ENCODE assay signal across 28 cellular contexts in the genomic region with DNA sequence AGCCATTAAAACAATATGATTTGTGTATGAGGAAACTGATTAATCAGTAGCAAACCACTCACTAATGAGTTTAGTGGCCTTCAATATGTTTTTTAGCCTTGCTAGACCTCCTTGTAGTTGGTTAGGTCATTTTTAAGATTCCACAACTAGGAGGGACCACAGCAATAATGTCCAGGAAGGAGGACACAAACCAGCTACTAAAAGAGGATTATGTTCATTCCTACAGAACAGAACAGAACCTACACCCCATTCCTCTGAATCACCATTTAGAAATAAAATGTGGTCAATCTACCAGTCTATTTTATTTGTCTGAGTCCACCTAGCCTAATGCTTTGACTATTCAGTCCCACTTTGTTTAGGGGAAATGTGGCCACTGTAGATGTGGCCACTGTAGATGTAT.
DNase-seq lines count a peak whose midpoint lies in the region; FAIRE-seq and TF ChIP-seq lines count a peak whose summit lies in the region.
"Had no signal": no experiment of that assay in that cellular context is flagged by ENCODE, and none has a peak within 500 bp of the region (broad histone marks: within the 10 kb centered on the region; RNA-seq: fewer than 3 reads in every experiment).

No MANE protein-coding gene starts in this region.

- peaks cover 3% of the 10 kb centered on the region for H3K9me3 Mint-ChIP-seq in astrocyte (ENCODE audit: unreplicated experiment)

- H3K27ac ChIP-seq in astrocyte (ENCODE audit: low read depth, low read length): no peak overlapping the region
- H3K27ac ChIP-seq: SJCRH30 had no signal

- no peak overlapping the region for H2AFZ ChIP-seq in astrocyte (ENCODE audit: low read depth, low read length)
- H2AFZ ChIP-seq: GM23338 had no signal

- H3K4me1 Mint-ChIP-seq in astrocyte (ENCODE audit: low read depth, unreplicated experiment): peaks cover 4% of the 10 kb centered on the region
- H3K4me1 Mint-ChIP-seq: B cell; CD14-positive monocyte; CD8-positive, alpha-beta memory T cell had no signal

- H3K4me1 ChIP-seq in astrocyte (ENCODE audit: insufficient read depth, low read length): peaks cover 5% of the 10 kb centered on the region
- H3K4me1 ChIP-seq: SJCRH30 had no signal

- no peaks in the 10 kb centered on the region for H3K9me3 ChIP-seq in astrocyte (ENCODE audit: insufficient read depth, low read depth, low read length)
- H3K9me3 ChIP-seq: SJCRH30 had no signal

- no peaks in the 10 kb centered on the region for H3K79me2 ChIP-seq in astrocyte (ENCODE audit: insufficient read depth, low read length)

- TF ChIP-seq CTCF in AG10803 (conservative IDR thresholded peaks at IDR 0.05; ENCODE audit: low read length) (no peak), astrocyte (IDR thresholded peaks at IDR 0.05; ENCODE audit: insufficient read depth, low read depth, low read length) (no peak)

- no peaks in the 10 kb centered on the region for H3K36me3 ChIP-seq in astrocyte (ENCODE audit: insufficient read depth, low read length)
- H3K36me3 ChIP-seq: SJCRH30 had no signal

- no peaks in the 10 kb centered on the region for H3K27me3 ChIP-seq in astrocyte (ENCODE audit: insufficient read depth, low read length)
- H3K27me3 ChIP-seq: SJCRH30 had no signal

- no peak overlapping the region for H3K4me2 ChIP-seq in astrocyte (ENCODE audit: low read length)
- H3K4me2 ChIP-seq: GM23338 had no signal

- H3K4me3 Mint-ChIP-seq in astrocyte (ENCODE audit: unreplicated experiment): no peak overlapping the region
- H3K4me3 Mint-ChIP-seq: B cell; CD8-positive, alpha-beta memory T cell; GM23338; H9 had no signal

- DNase-seq in AG10803 (ENCODE audit: low read depth) (peak; percentile 58), GM04503 (ENCODE audit: low read depth) (peak; percentile 44), astrocyte (ENCODE audit: low read depth) (peak; percentile 31), renal cortical epithelial cell (ENCODE audit: low read depth) (peak; percentile 36), NCI-H146 treated with DMSO at 0.1 percent for 48 hours (lab: John Stamatoyannopoulos, UW; ENCODE audit: unreplicated experiment) (no peak)
- no peak for DNase-seq in effector CD8-positive, alpha-beta T cell (lab: John Stamatoyannopoulos, UW)
- no peak for DNase-seq in activated CD4-positive, alpha-beta T cell treated with anti-CD3 and anti-CD28 coated beads for 1 hour
- DNase-seq: CD8-positive, alpha-beta memory T cell; DMS 273 treated with DMSO at 0.1 percent for 48 hours; DMS79; H9; Kasumi-1; MV-4-11; NCI-H1105; NCI-H1436 treated with DMSO at 0.1 percent for 48 hours; NCI-H1930; NCI-H2107; NCI-H446; NCI-H524 treated with DMSO at 0.1 percent for 48 hours; NCI-H82; NK-92 treated with Interleukin-12 subunit alpha and Interleukin-12 subunit beta, amount 100 ng/mL, for 24 hours; PC-3; SJCRH30 had no signal

- FAIRE-seq in astrocyte (lab: Jason Lieb, UNC): no peak
- FAIRE-seq: GM18507, HepG2 had no signal

- H3K27me3 Mint-ChIP-seq in astrocyte (ENCODE audit: low read depth, unreplicated experiment): no peaks in the 10 kb centered on the region

- H4K20me1 ChIP-seq in astrocyte (ENCODE audit: insufficient read depth, low read length): no peaks in the 10 kb centered on the region

- H3K36me3 Mint-ChIP-seq in astrocyte (ENCODE audit: low read depth, unreplicated experiment): peaks cover 17% of the 10 kb centered on the region
- H3K36me3 Mint-ChIP-seq: CD14-positive monocyte; CD8-positive, alpha-beta memory T cell had no signal

- no peak overlapping the region for H3K9ac ChIP-seq in astrocyte (ENCODE audit: low read length)

- no peak overlapping the region for H3K27ac Mint-ChIP-seq in astrocyte (ENCODE audit: unreplicated experiment)
- H3K27ac Mint-ChIP-seq: B cell; CD14-positive monocyte; CD8-positive, alpha-beta memory T cell; GM23338 had no signal

- H3K4me3 ChIP-seq in AG10803 (ENCODE audit: low read length): no peak overlapping the region
- no peak overlapping the region for H3K4me3 ChIP-seq in astrocyte (ENCODE audit: insufficient read depth, low read depth, low read length)
- H3K4me3 ChIP-seq: GM23338, SJCRH30 had no signal

Comparison
In these comparisons a context has a peak if more than half of its experiments do, and no peak if none do; other contexts are left out.
1. DNase-seq: peak in AG10803 (single experiment), GM04503 (single experiment), astrocyte (single experiment) and renal cortical epithelial cell (single experiment); none in NCI-H146 treated with DMSO at 0.1 percent for 48 hours (single experiment), effector CD8-positive, alpha-beta T cell (single experiment) and activated CD4-positive, alpha-beta T cell treated with anti-CD3 and anti-CD28 coated beads for 1 hour (single experiment).